In the genomic region with DNA sequence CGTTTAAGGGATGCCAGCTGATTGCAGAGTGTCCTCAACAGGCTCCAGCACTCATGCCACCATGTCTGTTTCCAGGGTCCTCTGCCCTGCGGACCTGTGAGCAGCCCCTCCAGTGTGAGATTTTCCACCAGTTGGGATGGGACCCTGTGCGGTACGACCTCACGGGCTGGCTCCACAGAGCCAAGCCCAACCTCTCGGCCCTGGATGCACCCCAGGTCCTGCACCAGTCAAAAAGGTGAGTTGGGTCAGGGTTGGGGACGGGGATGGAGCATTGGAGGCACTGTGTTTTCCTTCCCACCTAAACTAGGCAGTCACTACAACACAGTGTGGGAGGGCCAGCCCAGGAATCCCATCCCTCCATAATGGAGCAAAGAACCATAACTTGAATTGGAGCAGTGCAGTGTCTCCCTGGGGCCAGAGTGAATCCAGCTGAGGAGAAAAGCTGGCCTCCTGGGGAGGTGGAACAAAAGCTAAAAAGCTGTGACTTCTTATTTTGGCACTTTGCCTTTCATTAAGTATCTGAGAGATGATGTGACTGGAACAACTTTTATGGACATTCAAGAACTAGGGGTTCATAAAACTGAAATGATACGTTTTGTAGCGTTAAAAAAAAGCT, we compare ENCODE assay signal across 23 cellular contexts.
"Had no signal": no experiment of that assay in that cellular context is flagged by ENCODE, and none has a peak within 500 bp of the region (broad histone marks: within the 10 kb centered on the region; RNA-seq: fewer than 3 reads in every experiment).

No MANE protein-coding gene starts in this region.

- H3K9me3 ChIP-seq: gastroesophageal sphincter, thoracic aorta, uterus had no signal

- H3K9me3 Mint-ChIP-seq: activated naive CD4-positive, alpha-beta T cell treated with anti-CD3 and anti-CD28 coated beads, Interleukin-2, amount 50 U/mL, for 72 hours; activated T-cell treated with anti-CD3 and anti-CD28 coated beads, Interleukin-2, amount 50 U/mL, for 72 hours; central memory CD8-positive, alpha-beta T cell; memory B cell; naive thymus-derived CD8-positive, alpha-beta T cell; neural crest cell; T-helper 2 cell treated with Interferon-gamma antibody and Interleukin-4, amounts not matched to agents 5 μg/mL and 100 μg/mL, for 36 hours had no signal

- H3K4me3 Mint-ChIP-seq: activated CD4-positive, alpha-beta T cell treated with anti-CD3 and anti-CD28 coated beads for 36 hours; activated T-cell treated with anti-CD3 and anti-CD28 coated beads, Interleukin-2, amount 50 U/mL, for 72 hours; central memory CD8-positive, alpha-beta T cell; memory B cell; naive thymus-derived CD8-positive, alpha-beta T cell; neural crest cell; T-helper 2 cell treated with Interferon-gamma antibody and Interleukin-4, amounts not matched to agents 5 μg/mL and 100 μg/mL, for 36 hours had no signal

- H3K4me1 Mint-ChIP-seq: central memory CD8-positive, alpha-beta T cell; memory B cell; naive thymus-derived CD8-positive, alpha-beta T cell had no signal

- H3K36me3 Mint-ChIP-seq: activated naive CD4-positive, alpha-beta T cell treated with anti-CD3 and anti-CD28 coated beads, Interleukin-2, amount 50 U/mL, for 72 hours; memory B cell; naive thymus-derived CD8-positive, alpha-beta T cell had no signal

- H3K4me3 ChIP-seq: gastroesophageal sphincter, thoracic aorta, uterus had no signal

- H3K27me3 Mint-ChIP-seq: activated CD4-positive, alpha-beta T cell treated with anti-CD3 and anti-CD28 coated beads for 36 hours had no signal

- H3K4me1 ChIP-seq: gastroesophageal sphincter, uterus had no signal

- H3K36me3 ChIP-seq: gastroesophageal sphincter, uterus had no signal

- H3K27ac ChIP-seq: gastroesophageal sphincter, thoracic aorta, uterus had no signal

- H3K27me3 ChIP-seq: uterus had no signal

- DNase-seq: activated CD4-positive, alpha-beta T cell treated with anti-CD3 and anti-CD28 coated beads for 36 hours; activated CD4-positive, CD25-positive, alpha-beta regulatory T cell; activated naive CD4-positive, alpha-beta T cell; activated T-cell treated with anti-CD3 and anti-CD28 coated beads for 4 hours; activated T-cell treated with anti-CD3 and anti-CD28 coated beads, Interleukin-2, amount 50 U/mL, for 72 hours; effector memory CD4-positive, alpha-beta T cell; erythroblast; hippocampal formation; left colon; naive thymus-derived CD8-positive, alpha-beta T cell; right cardiac atrium; stimulated activated CD4-positive, alpha-beta T cell treated with anti-CD3 and anti-CD28 coated beads, Interleukin-2, amount 100 ng/mL, for 48 hours; stimulated activated naive CD4-positive, alpha-beta T cell treated with Interleukin-2 at 50 U/mL for 16 hours; T-helper 1 cell; trophoblast cell; uterus had no signal

- ATAC-seq: activated CD4-positive, alpha-beta T cell treated with anti-CD3 and anti-CD28 coated beads for 36 hours; activated naive CD4-positive, alpha-beta T cell treated with anti-CD3 and anti-CD28 coated beads, Interleukin-2, amount 50 U/mL, for 72 hours; activated T-cell treated with anti-CD3 and anti-CD28 coated beads, Interleukin-2, amount 50 U/mL, for 72 hours; gastroesophageal sphincter; left colon; naive thymus-derived CD8-positive, alpha-beta T cell; right cardiac atrium had no signal

- H3K27ac Mint-ChIP-seq: activated CD4-positive, alpha-beta T cell treated with anti-CD3 and anti-CD28 coated beads for 36 hours; activated T-cell treated with anti-CD3 and anti-CD28 coated beads, Interleukin-2, amount 50 U/mL, for 72 hours; memory B cell; naive thymus-derived CD8-positive, alpha-beta T cell; T-helper 2 cell treated with Interferon-gamma antibody and Interleukin-4, amounts not matched to agents 5 μg/mL and 100 μg/mL, for 36 hours had no signal
